In the genomic region with DNA sequence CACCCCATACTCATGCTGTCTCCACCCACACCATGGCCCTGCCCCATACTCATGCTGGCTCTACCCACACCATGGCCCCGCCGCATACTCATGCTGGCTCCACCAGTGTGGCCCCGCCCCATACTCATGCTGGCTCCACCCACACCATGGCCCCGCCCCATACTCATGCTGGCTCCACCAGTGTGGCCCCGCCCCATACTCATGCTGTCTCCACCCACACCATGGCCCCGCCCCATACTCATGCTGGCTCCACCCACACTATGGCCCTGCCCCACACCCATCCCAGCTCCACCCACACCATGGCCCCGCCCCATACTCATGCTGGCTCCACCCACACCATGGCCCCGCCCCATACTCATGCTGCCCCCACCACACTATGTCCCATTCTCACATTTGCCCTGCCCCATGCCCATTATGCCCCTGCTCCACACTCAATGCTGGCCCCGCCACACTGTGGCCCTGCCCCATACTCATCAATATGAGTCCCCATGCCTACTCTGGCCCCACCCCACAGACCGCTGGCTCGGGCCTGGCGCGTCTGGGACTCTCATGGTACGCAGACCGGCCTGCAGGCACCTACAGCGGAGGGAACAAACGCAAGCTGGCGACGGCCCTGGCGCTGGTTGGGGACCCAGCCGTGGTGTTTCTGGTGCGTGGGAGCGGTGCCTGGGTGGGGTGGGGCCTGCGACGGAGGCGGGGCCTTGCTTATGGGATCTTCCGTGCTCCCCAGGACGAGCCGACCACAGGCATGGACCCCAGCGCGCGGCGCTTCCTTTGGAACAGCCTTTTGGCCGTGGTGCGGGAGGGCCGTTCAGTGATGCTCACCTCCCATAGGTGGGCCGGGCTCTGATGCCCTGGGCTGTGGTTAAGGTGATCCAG, we compare ENCODE assay signal across 10 cellular contexts. TPM values are rescaled to one million over a fixed set of nuclear protein-coding genes. Genes with fewer than 3 reads are reported as not detected.
A peak's percentile ranks its signal among the peaks of the same experiment; 100 is the strongest.
DNase-seq lines count a peak whose midpoint lies in the region; ATAC-seq, FAIRE-seq and TF ChIP-seq lines count a peak whose summit lies in the region.
"Had no signal": no experiment of that assay in that cellular context is flagged by ENCODE, and none has a peak within 500 bp of the region (broad histone marks: within the 10 kb centered on the region; RNA-seq: fewer than 3 reads in every experiment).

No MANE protein-coding gene starts in this region.

- DNase-seq in GM12864 (ENCODE audit: low read depth) (peak; percentile 77), NCI-H460 (ENCODE audit: extremely low read depth, low read depth) (peak; percentile 14), NCI-H2107 treated with DMSO at 0.1 percent for 48 hours (lab: John Stamatoyannopoulos, UW; ENCODE audit: unreplicated experiment) (no peak), HTR-8/SVneo (ENCODE audit: insufficient read length, low spot score) (no peak), endothelial cell (ENCODE audit: low spot score) (no peak)
- peak; percentile 74 to 80 for DNase-seq in activated T-cell treated with anti-CD3 and anti-CD28 coated beads, Interleukin-2, amount 50 U/mL, for 72 hours
- DNase-seq in naive thymus-derived CD8-positive, alpha-beta T cell, result peak in 9 of 10 donors; percentile 41 to 71 (median 62)
- DNase-seq: NCI-H446 had no signal

- H3K27ac Mint-ChIP-seq in activated T-cell treated with anti-CD3 and anti-CD28 coated beads, Interleukin-2, amount 50 U/mL, for 72 hours, result no peak overlapping the region
- peak overlapping the region in 2 of 10 donors; percentile 44 to 70 for H3K27ac Mint-ChIP-seq in naive thymus-derived CD8-positive, alpha-beta T cell
- H3K27ac Mint-ChIP-seq in endothelial cell (ENCODE audit: unreplicated experiment), result no peak overlapping the region
- H3K27ac Mint-ChIP-seq: natural killer cell treated with Interleukin-12 subunit alpha and Interleukin-12 subunit beta and Interleukin-15 and Interleukin-18, amount 100 ng/mL, for 72 hours had no signal

- H3K9me3 Mint-ChIP-seq in activated T-cell treated with anti-CD3 and anti-CD28 coated beads, Interleukin-2, amount 50 U/mL, for 72 hours, result no peaks in the 10 kb centered on the region
- H3K9me3 Mint-ChIP-seq in naive thymus-derived CD8-positive, alpha-beta T cell, result peaks cover 0 to 13% (median 0%) of the 10 kb centered on the region in 9 donors
- H3K9me3 Mint-ChIP-seq in endothelial cell (ENCODE audit: unreplicated experiment), result no peaks in the 10 kb centered on the region
- H3K9me3 Mint-ChIP-seq: natural killer cell treated with Interleukin-12 subunit alpha and Interleukin-12 subunit beta and Interleukin-15 and Interleukin-18, amount 100 ng/mL, for 72 hours had no signal

- POLR2A ChIA-PET in naive thymus-derived CD8-positive, alpha-beta T cell (lab: Charles Lee), result interaction anchor here (0.7 to 31.7 kb wide), 6 partner anchors 8 to 528 kb away, joined by 4 to 2279 read pairs (median 694); a partner anchor contains a TSS

- no peak for TF ChIP-seq CTCF in GM12864 (IDR thresholded peaks at IDR 0.05; ENCODE audit: low read depth, low read length, missing control alignments)
- no peak for TF ChIP-seq CTCF in endothelial cell (IDR thresholded peaks at IDR 0.05; ENCODE audit: unreplicated experiment)

- peak; percentile 21 to 29 for ATAC-seq in activated T-cell treated with anti-CD3 and anti-CD28 coated beads, Interleukin-2, amount 50 U/mL, for 72 hours (replicated peaks in 1 of 2)
- no peak for ATAC-seq in naive thymus-derived CD8-positive, alpha-beta T cell
- no peak for ATAC-seq in GM18907 (IDR thresholded peaks at IDR 0.05; ENCODE audit: unreplicated experiment)

- H3K4me1 Mint-ChIP-seq in activated T-cell treated with anti-CD3 and anti-CD28 coated beads, Interleukin-2, amount 50 U/mL, for 72 hours (ENCODE audit: low read depth), result peaks cover 23% of the 10 kb centered on the region
- H3K4me1 Mint-ChIP-seq in naive thymus-derived CD8-positive, alpha-beta T cell, result peaks cover 9 to 37% (median 30%) of the 10 kb centered on the region in 4 donors
- H3K4me1 Mint-ChIP-seq in endothelial cell (ENCODE audit: unreplicated experiment), result no peaks in the 10 kb centered on the region

- no peaks in the 10 kb centered on the region for H3K27me3 Mint-ChIP-seq in activated T-cell treated with anti-CD3 and anti-CD28 coated beads, Interleukin-2, amount 50 U/mL, for 72 hours (ENCODE audit: low read depth)
- no peaks in the 10 kb centered on the region for H3K27me3 Mint-ChIP-seq in naive thymus-derived CD8-positive, alpha-beta T cell
- H3K27me3 Mint-ChIP-seq in endothelial cell (ENCODE audit: unreplicated experiment), result peaks cover 19% of the 10 kb centered on the region
- H3K27me3 Mint-ChIP-seq: natural killer cell treated with Interleukin-12 subunit alpha and Interleukin-12 subunit beta and Interleukin-15 and Interleukin-18, amount 100 ng/mL, for 72 hours had no signal

- peaks cover 0 to 4% of the 10 kb centered on the region in 2 donors for H3K36me3 Mint-ChIP-seq in activated T-cell treated with anti-CD3 and anti-CD28 coated beads, Interleukin-2, amount 50 U/mL, for 72 hours (ENCODE audit: insufficient read depth in 2 of 2)
- peaks cover 0 to 18% (median 13%) of the 10 kb centered on the region in 3 donors for H3K36me3 Mint-ChIP-seq in naive thymus-derived CD8-positive, alpha-beta T cell
- peaks cover 5% of the 10 kb centered on the region for H3K36me3 Mint-ChIP-seq in endothelial cell (ENCODE audit: low read depth, unreplicated experiment)
- H3K36me3 Mint-ChIP-seq: natural killer cell treated with Interleukin-12 subunit alpha and Interleukin-12 subunit beta and Interleukin-15 and Interleukin-18, amount 100 ng/mL, for 72 hours had no signal

- H3K4me3 Mint-ChIP-seq in activated T-cell treated with anti-CD3 and anti-CD28 coated beads, Interleukin-2, amount 50 U/mL, for 72 hours, result no peak overlapping the region
- H3K4me3 Mint-ChIP-seq in naive thymus-derived CD8-positive, alpha-beta T cell, result peak overlapping the region in 3 of 10 donors; percentile 24 to 92 (median 42)
- H3K4me3 Mint-ChIP-seq in endothelial cell (ENCODE audit: unreplicated experiment), result no peak overlapping the region
- H3K4me3 Mint-ChIP-seq: natural killer cell treated with Interleukin-12 subunit alpha and Interleukin-12 subunit beta and Interleukin-15 and Interleukin-18, amount 100 ng/mL, for 72 hours had no signal

- H3K4me3 ChIP-seq in GM12864 (ENCODE audit: low read depth, low read length), result no peak overlapping the region

- no peak for FAIRE-seq in HTR-8/SVneo (lab: Jason Lieb, UNC)

RNA-seq across cellular contexts. Expression of a gene that starts 3.7 kb away (rescaled TPM):
- total RNA-seq in NCI-H460 (2014; rRNA removed; shearing (Covaris generic)), result 0.92 and 2.5 TPM in 2 replicates
- 5.9 and 8.2 TPM in 2 replicates for polyA plus RNA-seq in NCI-H460 (2014; cell fraction: nucleus; rRNA removed)
- total RNA-seq in activated T-cell treated with anti-CD3 and anti-CD28 coated beads, Interleukin-2, amount 50 U/mL, for 72 hours, result 100 to 1,000 TPM; 235 to 236 TPM
- 1,000 to 10,000 TPM; 1,025 to 1,060 TPM for total RNA-seq in naive thymus-derived CD8-positive, alpha-beta T cell
- 100 to 1,000 TPM; 261 to 681 (median 358) TPM for polyA plus RNA-seq in naive thymus-derived CD8-positive, alpha-beta T cell
- 2.4 TPM for total RNA-seq in endothelial cell (ENCODE audit: unreplicated experiment)

RNA-seq across cellular contexts. Expression of a gene that starts 23.4 kb away (rescaled TPM):
- 14.0 and 20.0 TPM in 2 replicates for total RNA-seq in NCI-H460 (2014; rRNA removed; shearing (Covaris generic))
- 85.9 and 106 TPM in 2 replicates for polyA plus RNA-seq in NCI-H460 (2014; cell fraction: nucleus; rRNA removed)
- total RNA-seq in activated T-cell treated with anti-CD3 and anti-CD28 coated beads, Interleukin-2, amount 50 U/mL, for 72 hours, result 10 to 100 TPM; 34.3 to 37.1 TPM
- 100 to 1,000 TPM; 221 to 232 TPM for total RNA-seq in naive thymus-derived CD8-positive, alpha-beta T cell
- 10 to 100 TPM in 1 of 3 donors, 1 to 10 TPM in 2; 4.2 to 14.4 (median 8.7) TPM for polyA plus RNA-seq in naive thymus-derived CD8-positive, alpha-beta T cell
- total RNA-seq in endothelial cell (ENCODE audit: unreplicated experiment), result 16.3 TPM

RNA-seq across cellular contexts. Expression of a gene that starts 31.9 kb away (rescaled TPM):
- 102 and 108 TPM in 2 replicates for total RNA-seq in NCI-H460 (2014; rRNA removed; shearing (Covaris generic))
- 230 and 266 TPM in 2 replicates for polyA plus RNA-seq in NCI-H460 (2014; cell fraction: nucleus; rRNA removed)
- total RNA-seq in activated T-cell treated with anti-CD3 and anti-CD28 coated beads, Interleukin-2, amount 50 U/mL, for 72 hours, result 100 to 1,000 TPM; 176 to 179 TPM
- total RNA-seq in naive thymus-derived CD8-positive, alpha-beta T cell, result 10 to 100 TPM; 88.0 to 95.3 TPM
- 100 to 1,000 TPM; 159 to 233 (median 187) TPM for polyA plus RNA-seq in naive thymus-derived CD8-positive, alpha-beta T cell
- total RNA-seq in endothelial cell (ENCODE audit: unreplicated experiment), result 166 TPM

RNA-seq across cellular contexts. Expression of a gene that starts 36.9 kb away (rescaled TPM):
- total RNA-seq in NCI-H460 (2014; rRNA removed; shearing (Covaris generic)), result 22.2 and 27.5 TPM in 2 replicates
- polyA plus RNA-seq in NCI-H460 (2014; cell fraction: nucleus; rRNA removed), result 15.5 and 21.9 TPM in 2 replicates
- total RNA-seq in activated T-cell treated with anti-CD3 and anti-CD28 coated beads, Interleukin-2, amount 50 U/mL, for 72 hours, result 100 to 1,000 TPM in 1 of 2 donors, 10 to 100 TPM in 1; 98.9 to 124 TPM
- total RNA-seq in naive thymus-derived CD8-positive, alpha-beta T cell, result 100 to 1,000 TPM; 211 to 216 TPM
- 100 to 1,000 TPM; 498 to 693 (median 515) TPM for polyA plus RNA-seq in naive thymus-derived CD8-positive, alpha-beta T cell
- total RNA-seq in endothelial cell (ENCODE audit: unreplicated experiment), result 456 TPM

RNA-seq across cellular contexts. Expression of a gene that starts 40.5 kb away (rescaled TPM):
- total RNA-seq in NCI-H460 (2014; rRNA removed; shearing (Covaris generic)), result 219 and 260 TPM in 2 replicates
- polyA plus RNA-seq in NCI-H460 (2014; cell fraction: nucleus; rRNA removed), result 210 and 380 TPM in 2 replicates
- total RNA-seq in activated T-cell treated with anti-CD3 and anti-CD28 coated beads, Interleukin-2, amount 50 U/mL, for 72 hours, result 100 to 1,000 TPM; 251 to 308 TPM
- total RNA-seq in naive thymus-derived CD8-positive, alpha-beta T cell, result 100 to 1,000 TPM; 207 to 225 TPM
- 100 to 1,000 TPM; 370 to 465 (median 405) TPM for polyA plus RNA-seq in naive thymus-derived CD8-positive, alpha-beta T cell
- total RNA-seq in endothelial cell (ENCODE audit: unreplicated experiment), result 330 TPM

Comparison
In these comparisons a context has a peak if more than half of its experiments do, and no peak if none do; other contexts are left out.
1. DNase-seq: peak in GM12864 (single experiment), NCI-H460 (single experiment), activated T-cell treated with anti-CD3 and anti-CD28 coated beads, Interleukin-2, amount 50 U/mL, for 72 hours (2 of 2) and naive thymus-derived CD8-positive, alpha-beta T cell (9 of 10); none in NCI-H2107 treated with DMSO at 0.1 percent for 48 hours (single experiment), HTR-8/SVneo (single experiment) and endothelial cell (single experiment).
2. ATAC-seq: peak in activated T-cell treated with anti-CD3 and anti-CD28 coated beads, Interleukin-2, amount 50 U/mL, for 72 hours (2 of 2); none in naive thymus-derived CD8-positive, alpha-beta T cell (0 of 2) and GM18907 (single experiment).
3. RNA of a gene that starts 3.7 kb away (total RNA-seq): 1,025 to 1,060 TPM in naive thymus-derived CD8-positive, alpha-beta T cell and 235 to 236 TPM in activated T-cell treated with anti-CD3 and anti-CD28 coated beads, Interleukin-2, amount 50 U/mL, for 72 hours; 2.4 TPM in endothelial cell (single experiment) and 0.92 to 2.5 TPM in NCI-H460; every median in the first group is over 10 times any median in the second.
4. RNA of a gene that starts 23.4 kb away (total RNA-seq): 221 to 232 TPM in naive thymus-derived CD8-positive, alpha-beta T cell; 34.3 to 37.1 TPM in activated T-cell treated with anti-CD3 and anti-CD28 coated beads, Interleukin-2, amount 50 U/mL, for 72 hours, 16.3 TPM in endothelial cell (single experiment) and 14.0 to 20.0 TPM in NCI-H460; every median in the first group is over 4 times any median in the second.